ENCODE assay signal across 23 cellular contexts in genomic region chr10:70863470-70864160, GRCh38. TPM values are rescaled to one million over a fixed set of nuclear protein-coding genes. Genes with fewer than 3 reads are reported as not detected.
DNase-seq lines count a peak whose midpoint lies in the region; ATAC-seq and TF ChIP-seq lines count a peak whose summit lies in the region.
"Had no signal": no experiment of that assay in that cellular context is flagged by ENCODE, and none has a peak within 500 bp of the region (broad histone marks: within the 10 kb centered on the region; RNA-seq: fewer than 3 reads in every experiment).

No MANE protein-coding gene starts in this region.

- intact Hi-C loops in activated CD8-positive, alpha-beta T cell treated with anti-CD3 and anti-CD28 coated beads for 36 hours (cut with micrococcal nuclease), result no loop called here
- intact Hi-C loops in ovary (cut with DNase I), result no loop called here

- TF ChIP-seq EP300 in ovary (IDR thresholded peaks at IDR 0.05), result no peak

- H3K4me3 ChIP-seq in brain microvascular endothelial cell (ENCODE audit: low read depth, low read length), result no peak overlapping the region
- H3K4me3 ChIP-seq in ovary, result no peak overlapping the region
- H3K4me3 ChIP-seq: ascending aorta, HAP-1, smooth muscle cell had no signal

- no peaks in the 10 kb centered on the region for H3K4me1 ChIP-seq in ovary (ENCODE audit: insufficient read depth)
- H3K4me1 ChIP-seq: ascending aorta, HAP-1 had no signal

- peak overlapping the region; percentile 4 for H3K27ac Mint-ChIP-seq in activated CD8-positive, alpha-beta T cell treated with anti-CD3 and anti-CD28 coated beads for 36 hours
- no peak overlapping the region for H3K27ac Mint-ChIP-seq in activated CD8-positive, alpha-beta T cell treated with anti-CD3 and anti-CD28 coated beads, Interleukin-2, amount 10 ng/mL, durations not matched to agents 7 days and 5 days
- H3K27ac Mint-ChIP-seq in stimulated activated naive B cell treated with anti-CD40 and anti-IgM and Interleukin-4, amounts not matched to agents 10 μg/mL and 1 μg/mL and 100 μg/mL, for 72 hours, result peak overlapping the region; percentile 6
- H3K27ac Mint-ChIP-seq: activated CD8-positive, alpha-beta memory T cell treated with anti-CD3 and anti-CD28 coated beads, Interleukin-2, amount 10 ng/mL, durations not matched to agents 7 days and 5 days; CD4-positive, CD25-positive, alpha-beta regulatory T cell; memory B cell had no signal

- no peaks in the 10 kb centered on the region for H3K27me3 Mint-ChIP-seq in activated CD8-positive, alpha-beta T cell treated with anti-CD3 and anti-CD28 coated beads for 36 hours
- H3K27me3 Mint-ChIP-seq in activated CD8-positive, alpha-beta T cell treated with anti-CD3 and anti-CD28 coated beads, Interleukin-2, amount 10 ng/mL, durations not matched to agents 7 days and 5 days (ENCODE audit: low read depth), result no peaks in the 10 kb centered on the region
- no peaks in the 10 kb centered on the region for H3K27me3 Mint-ChIP-seq in stimulated activated naive B cell treated with anti-CD40 and anti-IgM and Interleukin-4, amounts not matched to agents 10 μg/mL and 1 μg/mL and 100 μg/mL, for 72 hours
- H3K27me3 Mint-ChIP-seq: activated CD8-positive, alpha-beta memory T cell treated with anti-CD3 and anti-CD28 coated beads, Interleukin-2, amount 10 ng/mL, durations not matched to agents 7 days and 5 days; CD4-positive, CD25-positive, alpha-beta regulatory T cell; memory B cell had no signal

- no peak for DNase-seq in activated CD8-positive, alpha-beta T cell treated with anti-CD3 and anti-CD28 coated beads for 36 hours
- DNase-seq in activated CD8-positive, alpha-beta T cell treated with anti-CD3 and anti-CD28 coated beads, Interleukin-2, amount 10 ng/mL, durations not matched to agents 7 days and 5 days, result no peak
- DNase-seq in OCI-M1 (lab: John Stamatoyannopoulos, UW) (peak; percentile 41), brain microvascular endothelial cell (no peak), ovary (no peak)
- DNase-seq in stimulated activated naive B cell treated with anti-CD40 and anti-IgM and Interleukin-4, amounts not matched to agents 10 μg/mL and 1 μg/mL and 100 μg/mL, for 72 hours, result no peak
- no peak for DNase-seq in stimulated activated CD4-positive, alpha-beta T cell treated with anti-CD3 and anti-CD28 coated beads, Interleukin-12 subunit alpha, Interleukin-12 subunit beta, amount 100 ng/mL, for 4 hours
- DNase-seq: ACHN; activated CD8-positive, alpha-beta memory T cell treated with anti-CD3 and anti-CD28 coated beads, Interleukin-2, amount 10 ng/mL, durations not matched to agents 7 days and 5 days; CD4-positive, CD25-positive, alpha-beta regulatory T cell; DMS53; hippocampal formation; kidney; NCI-H526; SHP77; stimulated activated CD4-positive, alpha-beta T cell treated with anti-CD3 and anti-CD28 coated beads, Interleukin-4, amount 100 ng/mL, for 24 hours; testis had no signal

- POLR2A ChIA-PET in activated CD8-positive, alpha-beta T cell treated with anti-CD3 and anti-CD28 coated beads for 36 hours (lab: Charles Lee), result interaction anchor here (1.1 to 1.2 kb wide), 2 partner anchors 10 to 13 kb away, joined by 3 read pairs; no protein-coding TSS in a partner anchor
- POLR2A ChIA-PET in activated CD8-positive, alpha-beta T cell treated with anti-CD3 and anti-CD28 coated beads, Interleukin-2, amount 10 ng/mL, durations not matched to agents 7 days and 5 days (lab: Charles Lee), result no interaction called here

- H3K27ac ChIP-seq in brain microvascular endothelial cell (no peak overlapping the region), ovary (no peak overlapping the region)
- H3K27ac ChIP-seq: ascending aorta, testis had no signal

- H3K36me3 Mint-ChIP-seq in activated CD8-positive, alpha-beta T cell treated with anti-CD3 and anti-CD28 coated beads for 36 hours (ENCODE audit: low read depth), result peaks cover 21% of the 10 kb centered on the region
- H3K36me3 Mint-ChIP-seq in activated CD8-positive, alpha-beta T cell treated with anti-CD3 and anti-CD28 coated beads, Interleukin-2, amount 10 ng/mL, durations not matched to agents 7 days and 5 days (ENCODE audit: low read depth), result peaks cover 15% of the 10 kb centered on the region
- peaks cover 50 to 64% of the 10 kb centered on the region in 2 donors for H3K36me3 Mint-ChIP-seq in stimulated activated naive B cell treated with anti-CD40 and anti-IgM and Interleukin-4, amounts not matched to agents 10 μg/mL and 1 μg/mL and 100 μg/mL, for 72 hours

- no peaks in the 10 kb centered on the region for H3K9me3 ChIP-seq in ovary
- H3K9me3 ChIP-seq: ascending aorta, HAP-1, testis had no signal

- no peak for ATAC-seq in activated CD8-positive, alpha-beta T cell treated with anti-CD3 and anti-CD28 coated beads for 36 hours
- ATAC-seq in activated CD8-positive, alpha-beta T cell treated with anti-CD3 and anti-CD28 coated beads, Interleukin-2, amount 10 ng/mL, durations not matched to agents 7 days and 5 days, result no peak
- no peak for ATAC-seq in stimulated activated naive B cell treated with anti-CD40 and anti-IgM and Interleukin-4, amounts not matched to agents 10 μg/mL and 1 μg/mL and 100 μg/mL, for 72 hours (replicated peaks)
- no peak for ATAC-seq in HG03095 (IDR thresholded peaks at IDR 0.05; ENCODE audit: unreplicated experiment)
- ATAC-seq: activated CD8-positive, alpha-beta memory T cell treated with anti-CD3 and anti-CD28 coated beads, Interleukin-2, amount 10 ng/mL, durations not matched to agents 7 days and 5 days had no signal

- CTCF ChIA-PET in activated CD8-positive, alpha-beta T cell treated with anti-CD3 and anti-CD28 coated beads for 36 hours (lab: Charles Lee), result interaction anchor here (1.0 kb wide), 1 partner anchor 10 kb away, joined by 5 read pairs; no protein-coding TSS in a partner anchor
- CTCF ChIA-PET in activated CD8-positive, alpha-beta T cell treated with anti-CD3 and anti-CD28 coated beads, Interleukin-2, amount 10 ng/mL, durations not matched to agents 7 days and 5 days (lab: Charles Lee), result interaction anchor here (1.0 to 1.1 kb wide), 2 partner anchors 9 to 16 kb away, joined by 3 read pairs; no protein-coding TSS in a partner anchor

- no peaks in the 10 kb centered on the region for H3K9me3 Mint-ChIP-seq in activated CD8-positive, alpha-beta T cell treated with anti-CD3 and anti-CD28 coated beads for 36 hours
- no peaks in the 10 kb centered on the region for H3K9me3 Mint-ChIP-seq in activated CD8-positive, alpha-beta T cell treated with anti-CD3 and anti-CD28 coated beads, Interleukin-2, amount 10 ng/mL, durations not matched to agents 7 days and 5 days (ENCODE audit: insufficient read depth)
- peaks cover 0 to 2% of the 10 kb centered on the region in 2 donors for H3K9me3 Mint-ChIP-seq in stimulated activated naive B cell treated with anti-CD40 and anti-IgM and Interleukin-4, amounts not matched to agents 10 μg/mL and 1 μg/mL and 100 μg/mL, for 72 hours
- H3K9me3 Mint-ChIP-seq: CD4-positive, CD25-positive, alpha-beta regulatory T cell; memory B cell; nephron had no signal

- in situ Hi-C loops in brain microvascular endothelial cell (cut with HindIII; ENCODE audit: low pct_ligation_motif_present, low sequenced_read_pairs), result no loop called here

- no peak for TF ChIP-seq POLR2A in ovary (IDR thresholded peaks at IDR 0.05)

- no peak for TF ChIP-seq CTCF in activated CD8-positive, alpha-beta T cell treated with anti-CD3 and anti-CD28 coated beads for 36 hours (IDR thresholded peaks at IDR 0.05)
- peak; percentile 21 for TF ChIP-seq CTCF in brain microvascular endothelial cell (IDR thresholded peaks at IDR 0.05; ENCODE audit: low read depth, low read length, missing control alignments)
- no peak for TF ChIP-seq CTCF in ovary (IDR thresholded peaks at IDR 0.05)

- H3K36me3 ChIP-seq in brain microvascular endothelial cell (replicated peaks) (peaks cover 17% of the 10 kb centered on the region), ovary (no peaks in the 10 kb centered on the region)

- peaks cover 11% of the 10 kb centered on the region for H3K4me1 Mint-ChIP-seq in activated CD8-positive, alpha-beta T cell treated with anti-CD3 and anti-CD28 coated beads for 36 hours (ENCODE audit: low read depth)
- H3K4me1 Mint-ChIP-seq in activated CD8-positive, alpha-beta T cell treated with anti-CD3 and anti-CD28 coated beads, Interleukin-2, amount 10 ng/mL, durations not matched to agents 7 days and 5 days (ENCODE audit: low read depth), result peaks cover 12% of the 10 kb centered on the region
- peaks cover 2 to 11% of the 10 kb centered on the region in 2 donors for H3K4me1 Mint-ChIP-seq in stimulated activated naive B cell treated with anti-CD40 and anti-IgM and Interleukin-4, amounts not matched to agents 10 μg/mL and 1 μg/mL and 100 μg/mL, for 72 hours
- H3K4me1 Mint-ChIP-seq: memory B cell, nephron had no signal

- H3K27me3 ChIP-seq in brain microvascular endothelial cell (replicated peaks) (no peaks in the 10 kb centered on the region), ovary (no peaks in the 10 kb centered on the region)
- H3K27me3 ChIP-seq: ascending aorta, testis had no signal

- H3K4me3 Mint-ChIP-seq in activated CD8-positive, alpha-beta T cell treated with anti-CD3 and anti-CD28 coated beads for 36 hours, result no peak overlapping the region
- H3K4me3 Mint-ChIP-seq in activated CD8-positive, alpha-beta T cell treated with anti-CD3 and anti-CD28 coated beads, Interleukin-2, amount 10 ng/mL, durations not matched to agents 7 days and 5 days, result no peak overlapping the region
- H3K4me3 Mint-ChIP-seq in stimulated activated naive B cell treated with anti-CD40 and anti-IgM and Interleukin-4, amounts not matched to agents 10 μg/mL and 1 μg/mL and 100 μg/mL, for 72 hours, result no peak overlapping the region
- H3K4me3 Mint-ChIP-seq: activated CD8-positive, alpha-beta memory T cell treated with anti-CD3 and anti-CD28 coated beads, Interleukin-2, amount 10 ng/mL, durations not matched to agents 7 days and 5 days; CD4-positive, CD25-positive, alpha-beta regulatory T cell; memory B cell; nephron had no signal

RNA-seq across cellular contexts. Expression of gene PCBD1, which starts 24.8 kb away (rescaled TPM):
- 10 to 100 TPM; 40.0 to 41.5 TPM for total RNA-seq in activated CD8-positive, alpha-beta T cell treated with anti-CD3 and anti-CD28 coated beads for 36 hours
- 10 to 100 TPM; 28.6 to 31.7 TPM for total RNA-seq in activated CD8-positive, alpha-beta T cell treated with anti-CD3 and anti-CD28 coated beads, Interleukin-2, amount 10 ng/mL, durations not matched to agents 7 days and 5 days
- total RNA-seq in ovary, result 10 to 100 TPM; 25.5 to 86.6 (median 59.6) TPM
- polyA plus RNA-seq in ovary, result 100 to 1,000 TPM in 1 of 2 donors, 10 to 100 TPM in 1; 62.7 to 104 TPM

RNA-seq across cellular contexts. Expression of gene SGPL1, which starts 47.9 kb away (rescaled TPM):
- total RNA-seq in activated CD8-positive, alpha-beta T cell treated with anti-CD3 and anti-CD28 coated beads for 36 hours, result 10 to 100 TPM; 13.7 to 16.6 TPM
- total RNA-seq in activated CD8-positive, alpha-beta T cell treated with anti-CD3 and anti-CD28 coated beads, Interleukin-2, amount 10 ng/mL, durations not matched to agents 7 days and 5 days, result 10 to 100 TPM; 22.2 to 28.0 TPM
- total RNA-seq in ovary, result 10 to 100 TPM; 19.6 to 52.6 (median 33.4) TPM
- 10 to 100 TPM in 1 of 2 donors, 1 to 10 TPM in 1; 8.0 to 24.3 TPM for polyA plus RNA-seq in ovary
